ENCODE assay signal across 2 cellular contexts in the genomic region with DNA sequence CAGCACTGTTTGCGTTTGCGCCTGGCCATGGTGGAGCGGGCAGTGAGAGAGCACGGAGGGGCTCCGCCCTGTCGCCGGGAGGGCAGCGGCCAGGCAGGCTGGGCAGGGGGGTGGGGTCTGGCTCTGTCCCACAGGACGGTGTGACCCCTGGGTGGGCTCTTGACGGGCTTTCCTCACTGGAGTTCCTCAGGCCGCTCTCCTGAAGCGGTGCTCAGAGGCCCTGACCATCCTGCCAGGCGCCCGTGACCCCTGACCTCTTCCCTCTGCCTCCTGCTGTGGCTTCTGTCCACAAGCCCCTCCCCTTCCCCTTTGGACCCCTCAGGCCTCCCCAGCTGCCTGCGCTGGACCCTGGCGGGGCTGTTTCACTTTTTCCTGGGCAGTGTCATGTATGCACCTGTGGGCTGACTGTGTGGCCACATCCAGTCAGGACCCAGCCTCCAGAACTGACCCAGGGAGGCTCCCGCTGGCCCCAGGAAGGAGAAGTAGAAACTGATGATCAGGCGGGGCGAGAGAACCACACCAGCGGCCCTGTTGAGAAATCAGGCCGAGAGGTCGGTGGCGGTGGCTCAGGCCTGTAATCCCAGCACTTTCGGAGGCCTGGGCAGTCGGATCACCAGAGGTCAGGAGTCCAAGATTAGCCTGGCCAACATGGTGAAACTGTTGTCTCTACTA.
A peak's percentile ranks its signal among the peaks of the same experiment; 100 is the strongest.
TF ChIP-seq lines count a peak whose summit lies in the region.

No MANE protein-coding gene starts in this region.

TF ChIP-seq in A549, 52 proteins besides CTCF, POLR2A, EP300 and RAD21:
- TF ChIP-seq CHD4 (IDR thresholded peaks at IDR 0.05; ENCODE audit: borderline replicate concordance): no peak
- no peak for TF ChIP-seq CEBPB (IDR thresholded peaks at IDR 0.05)
TF ChIP-seq in A549: peak in this region for 0.

TF ChIP-seq in IMR-90, 13 proteins besides CTCF, POLR2A, EP300 and RAD21:
- TF ChIP-seq RCOR1 (IDR thresholded peaks at IDR 0.05; ENCODE audit: insufficient replicate concordance, low read length) (no peak), CEBPB (IDR thresholded peaks at IDR 0.05; ENCODE audit: low read depth, low read length) (peak; percentile 14; the same call in 1 of the 2 replicates)
